8 cellular contexts compared by ENCODE assay signal in genomic region chr3:39051649-39052557, GRCh38. TPM values are rescaled to one million over a fixed set of nuclear protein-coding genes. Genes with fewer than 3 reads are reported as not detected.
DNase-seq lines count a peak whose midpoint lies in the region; ATAC-seq and TF ChIP-seq lines count a peak whose summit lies in the region.

SCN11A (minus strand) TSS chr3:39051944; CDS start chr3:38950362, 101,582 bp downstream.
WDR48 (plus strand) TSS chr3:39052016; CDS start chr3:39052026, 10 bp downstream.

- no peaks in the 10 kb centered on the region for H3K27me3 Mint-ChIP-seq in CD4-positive, alpha-beta T cell
- H3K27me3 Mint-ChIP-seq in activated CD4-positive, alpha-beta memory T cell treated with anti-CD3 and anti-CD28 coated beads, Interleukin-2, amount 10 ng/mL, durations not matched to agents 7 days and 5 days, result no peaks in the 10 kb centered on the region

- no peaks in the 10 kb centered on the region for H3K27me3 ChIP-seq in CD4-positive, alpha-beta T cell (ENCODE audit: control insufficient read depth, insufficient read depth, low read length)

- peak within 1 kb of the TSS; percentile 95 for H3K27ac ChIP-seq in CD4-positive, alpha-beta T cell (ENCODE audit: low read depth, low read length)

- peak; percentile 89 for ATAC-seq in CD4-positive, alpha-beta T cell (ENCODE audit: poor library complexity)
- ATAC-seq in GM19452 (IDR thresholded peaks at IDR 0.05; ENCODE audit: unreplicated experiment), result peak; percentile 98
- ATAC-seq in HG03575 (IDR thresholded peaks at IDR 0.05; ENCODE audit: extremely low read depth, insufficient number of reproducible peaks, low FRiP score, unreplicated experiment), result peak; percentile 91

- POLR2A ChIA-PET in CD4-positive, alpha-beta T cell (lab: Charles Lee), result interaction anchor here (0.6 to 1.2 kb wide), 2 partner anchors 53 to 96 kb away, joined by 3 read pairs; no protein-coding TSS in a partner anchor
- POLR2A ChIA-PET in activated CD4-positive, alpha-beta memory T cell treated with anti-CD3 and anti-CD28 coated beads, Interleukin-2, amount 10 ng/mL, durations not matched to agents 7 days and 5 days (lab: Charles Lee), result interaction anchor here (0.8 to 1.0 kb wide), 3 partner anchors 56 to 355 kb away, joined by 3 read pairs; no protein-coding TSS in a partner anchor

- CTCF ChIA-PET in CD4-positive, alpha-beta T cell (lab: Charles Lee), result interaction anchor here (1.4 kb wide), 1 partner anchor 236 kb away, joined by 3 read pairs; no protein-coding TSS in a partner anchor
- CTCF ChIA-PET in activated CD4-positive, alpha-beta memory T cell treated with anti-CD3 and anti-CD28 coated beads, Interleukin-2, amount 10 ng/mL, durations not matched to agents 7 days and 5 days (lab: Charles Lee), result no interaction called here

- DNase-seq in CD4-positive, alpha-beta T cell, result peak; percentile 85 to 91 (median 89)
- DNase-seq in NCI-H82 (lab: John Stamatoyannopoulos, UW) (peak; percentile 93), ecto neural progenitor cell (ENCODE audit: low spot score) (peak; percentile 95), lower leg skin (ENCODE audit: low spot score in 2 of 2) (peak; percentile 93 to 99)
- peak; percentile 95 for DNase-seq in activated CD4-positive, alpha-beta memory T cell treated with anti-CD3 and anti-CD28 coated beads, Interleukin-2, amount 10 ng/mL, durations not matched to agents 7 days and 5 days
- peak; percentile 86 to 91 for DNase-seq in stimulated activated CD4-positive, alpha-beta T cell treated with anti-CD3 and anti-CD28 coated beads, Interleukin-4, amount 100 ng/mL, for 4 hours

- WGBS in lower leg skin, 2 donors, result 0 to 1% methylated on average over 40 of the region's 68 CpGs

- H3K9me3 ChIP-seq in CD4-positive, alpha-beta T cell (ENCODE audit: control insufficient read depth, low read length), result no peaks in the 10 kb centered on the region

- H3K9me3 Mint-ChIP-seq in CD4-positive, alpha-beta T cell, result no peaks in the 10 kb centered on the region
- no peaks in the 10 kb centered on the region for H3K9me3 Mint-ChIP-seq in activated CD4-positive, alpha-beta memory T cell treated with anti-CD3 and anti-CD28 coated beads, Interleukin-2, amount 10 ng/mL, durations not matched to agents 7 days and 5 days

- H3K27ac Mint-ChIP-seq in CD4-positive, alpha-beta T cell, result peak within 1 kb of the TSS; percentile 99
- H3K27ac Mint-ChIP-seq in activated CD4-positive, alpha-beta memory T cell treated with anti-CD3 and anti-CD28 coated beads, Interleukin-2, amount 10 ng/mL, durations not matched to agents 7 days and 5 days, result peak within 1 kb of the TSS; percentile 89

- peak within 1 kb of the TSS; percentile 89 for H3K4me3 ChIP-seq in lower leg skin (ENCODE audit: low read depth, poor library complexity, severe bottlenecking)

- peaks cover 19% of the 10 kb centered on the region for H3K36me3 Mint-ChIP-seq in CD4-positive, alpha-beta T cell (ENCODE audit: low read depth)
- H3K36me3 Mint-ChIP-seq in activated CD4-positive, alpha-beta memory T cell treated with anti-CD3 and anti-CD28 coated beads, Interleukin-2, amount 10 ng/mL, durations not matched to agents 7 days and 5 days (ENCODE audit: low read depth), result peaks cover 5% of the 10 kb centered on the region

- peak within 1 kb of the TSS; percentile 95 for H3K4me3 Mint-ChIP-seq in CD4-positive, alpha-beta T cell
- H3K4me3 Mint-ChIP-seq in activated CD4-positive, alpha-beta memory T cell treated with anti-CD3 and anti-CD28 coated beads, Interleukin-2, amount 10 ng/mL, durations not matched to agents 7 days and 5 days, result peak within 1 kb of the TSS; percentile 93

- TF ChIP-seq CTCF in CD4-positive, alpha-beta T cell (IDR thresholded peaks at IDR 0.05), result no peak
- no peak for TF ChIP-seq CTCF in lower leg skin (IDR thresholded peaks at IDR 0.05)

- intact Hi-C loops in CD4-positive, alpha-beta T cell (cut with DNase I, micrococcal nuclease), result loop anchor here (2.0 to 10.0 kb wide), 4 partner anchors 53 to 1405 kb away; partner anchors contain the start of genes RPL14 (in 1 of the 2) and SLC25A38 (in 1 of the 2)
- intact Hi-C loops in lower leg skin (cut with DNase I; ENCODE audit: low total_unique reads), result no loop called here

- H3K4me1 Mint-ChIP-seq in CD4-positive, alpha-beta T cell (ENCODE audit: low read depth), result peaks cover 72% of the 10 kb centered on the region
- H3K4me1 Mint-ChIP-seq in activated CD4-positive, alpha-beta memory T cell treated with anti-CD3 and anti-CD28 coated beads, Interleukin-2, amount 10 ng/mL, durations not matched to agents 7 days and 5 days, result peaks cover 53% of the 10 kb centered on the region

- peak in 1 of 2 donors; percentile 52 for TF ChIP-seq POLR2A in lower leg skin (IDR thresholded peaks at IDR 0.05)

RNA-seq across cellular contexts. Expression of gene SCN11A, which starts in this region (rescaled TPM):
- under 1 TPM in 1 of 2 experiments, not detected in 1; 0.08 TPM for total RNA-seq in CD4-positive, alpha-beta T cell
- total RNA-seq in activated CD4-positive, alpha-beta memory T cell treated with anti-CD3 and anti-CD28 coated beads, Interleukin-2, amount 10 ng/mL, durations not matched to agents 7 days and 5 days, result not detected
- under 1 TPM in 3 of 4 donors, not detected in 1; 0.03 to 0.10 (median 0.04) TPM for total RNA-seq in lower leg skin

RNA-seq across cellular contexts. Expression of gene WDR48, which starts in this region (rescaled TPM):
- total RNA-seq in CD4-positive, alpha-beta T cell, result 10 to 100 TPM; 81.2 to 88.6 TPM
- total RNA-seq in activated CD4-positive, alpha-beta memory T cell treated with anti-CD3 and anti-CD28 coated beads, Interleukin-2, amount 10 ng/mL, durations not matched to agents 7 days and 5 days, result 10 to 100 TPM; 38.7 to 40.4 TPM
- 10 to 100 TPM; 21.6 to 41.1 (median 28.5) TPM for total RNA-seq in lower leg skin

Comparison
In these comparisons a context has a peak if more than half of its experiments do, and no peak if none do; other contexts are left out.
1. Peak in every context shown above with its lines: DNase-seq, ATAC-seq, H3K4me3 ChIP-seq and H3K27ac ChIP-seq.